ENCODE assay signal across 8 cellular contexts in the genomic region with DNA sequence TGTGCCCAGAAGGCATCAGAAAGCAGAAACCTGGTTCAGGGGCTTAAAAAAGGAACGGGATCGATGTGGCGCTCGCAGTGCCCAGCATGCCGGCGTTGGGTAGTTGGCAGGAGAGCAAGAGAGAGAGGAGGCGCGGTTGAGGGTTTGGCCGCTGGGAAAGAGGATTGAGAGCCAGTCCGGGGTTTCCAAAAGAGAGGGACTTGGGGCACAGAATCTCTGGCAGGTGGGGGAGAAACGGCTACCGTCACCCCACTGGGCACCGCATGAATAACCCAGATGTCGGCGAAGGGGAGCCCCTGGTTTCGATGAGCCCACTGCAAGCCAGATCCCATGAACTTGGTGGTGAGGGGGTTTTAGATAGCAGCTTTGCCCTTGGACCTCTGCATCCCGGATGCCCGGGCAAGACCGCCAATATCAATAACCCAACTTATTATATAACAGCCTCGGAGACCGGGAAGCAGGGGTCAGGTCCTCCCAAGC.
DNase-seq lines count a peak whose midpoint lies in the region; ATAC-seq and TF ChIP-seq lines count a peak whose summit lies in the region.

No MANE protein-coding gene starts in this region.

- no peak for TF ChIP-seq CTCF in OCI-LY7 (conservative IDR thresholded peaks at IDR 0.05; ENCODE audit: low read length)
- TF ChIP-seq CTCF in natural killer cell (IDR thresholded peaks at IDR 0.05) = no peak

- DNase-seq in DMS 273 (lab: John Stamatoyannopoulos, UW; ENCODE audit: unreplicated experiment) (peak; percentile 46), DMS 273 treated with DMSO at 0.1 percent for 48 hours (lab: John Stamatoyannopoulos, UW) (no peak), OCI-LY7 (ENCODE audit: low spot score) (no peak), natural killer cell (peak; percentile 25), NCI-H2196 treated with DMSO at 0.1 percent for 48 hours (lab: John Stamatoyannopoulos, UW; ENCODE audit: unreplicated experiment) (no peak), NCI-H226 (no peak), RKO (ENCODE audit: low spot score) (no peak)
- no peak for DNase-seq in effector memory CD8-positive, alpha-beta T cell

- no peaks in the 10 kb centered on the region for H3K9me2 ChIP-seq in OCI-LY7 (ENCODE audit: insufficient read depth, low read length)

- no TSS peak for BruUV-seq in OCI-LY7 (replicated peaks; lab: Mats Ljungman, UMichigan)

- H3K79me2 ChIP-seq in OCI-LY7 (ENCODE audit: insufficient read depth, low read depth, low read length) = no peaks in the 10 kb centered on the region

- peak overlapping the region; percentile 80 to 86 for H3K27ac Mint-ChIP-seq in effector memory CD8-positive, alpha-beta T cell
- peak overlapping the region; percentile 81 to 92 for H3K27ac Mint-ChIP-seq in natural killer cell

- POLR2A ChIA-PET in OCI-LY7 (lab: Charles Lee) = interaction anchor here (1.0 to 4.0 kb wide), 3 partner anchors 10 to 214 kb away, joined by 3 to 32 read pairs (median 3); a partner anchor contains a TSS

- peaks cover 31% of the 10 kb centered on the region for H3K4me1 ChIP-seq in OCI-LY7 (ENCODE audit: insufficient read depth, low read length, poor library complexity, severe bottlenecking)

- H3K9me3 Mint-ChIP-seq in effector memory CD8-positive, alpha-beta T cell = no peaks in the 10 kb centered on the region
- H3K9me3 Mint-ChIP-seq in natural killer cell = no peaks in the 10 kb centered on the region

- peak overlapping the region; percentile 71 to 92 for H3K4me3 Mint-ChIP-seq in effector memory CD8-positive, alpha-beta T cell
- peak overlapping the region; percentile 89 for H3K4me3 Mint-ChIP-seq in natural killer cell

- peak overlapping the region; percentile 71 for H3K4me3 ChIP-seq in OCI-LY7 (ENCODE audit: low read depth, low read length, poor library complexity, severe bottlenecking)

- no peaks in the 10 kb centered on the region for H3K36me3 ChIP-seq in OCI-LY7 (ENCODE audit: insufficient read depth, low read length)

- H2AFZ ChIP-seq in OCI-LY7 (ENCODE audit: low read length) = peak overlapping the region; percentile 93

- H3K27ac ChIP-seq in OCI-LY7 (ENCODE audit: low read depth, low read length, poor library complexity, severe bottlenecking) = peak overlapping the region; percentile 51

- peaks cover 12% of the 10 kb centered on the region for H3K36me3 Mint-ChIP-seq in effector memory CD8-positive, alpha-beta T cell (ENCODE audit: insufficient read depth)
- no peaks in the 10 kb centered on the region for H3K36me3 Mint-ChIP-seq in natural killer cell

- intact Hi-C loops in OCI-LY7 (cut with micrococcal nuclease; ENCODE audit: unreplicated experiment) = loop anchor here (1.0 to 2.0 kb wide), 4 partner anchors 80 to 417 kb away; no protein-coding TSS in a partner anchor
- intact Hi-C loops in natural killer cell (cut with micrococcal nuclease) = loop anchor here (1.0 to 10.0 kb wide), 4 partner anchors 80 to 435 kb away; a partner anchor contains a TSS

- H3K9me3 ChIP-seq in OCI-LY7 (ENCODE audit: low read length) = no peaks in the 10 kb centered on the region

- no peak for ATAC-seq in effector memory CD8-positive, alpha-beta T cell (replicated peaks)
- ATAC-seq in natural killer cell = no peak

- peaks cover 7% of the 10 kb centered on the region in 2 donors for H3K27me3 Mint-ChIP-seq in effector memory CD8-positive, alpha-beta T cell
- peaks cover 6 to 8% of the 10 kb centered on the region in 2 donors for H3K27me3 Mint-ChIP-seq in natural killer cell (ENCODE audit: low read depth in 2 of 2)

- peaks cover 41 to 44% of the 10 kb centered on the region in 2 donors for H3K4me1 Mint-ChIP-seq in effector memory CD8-positive, alpha-beta T cell (ENCODE audit: low read depth in 2 of 2)
- peaks cover 48 to 55% of the 10 kb centered on the region in 2 donors for H3K4me1 Mint-ChIP-seq in natural killer cell

- H3K4me2 ChIP-seq in OCI-LY7 (ENCODE audit: low read length) = peak overlapping the region; percentile 94

- H4K20me1 ChIP-seq in OCI-LY7 (ENCODE audit: insufficient read depth, low read length) = no peaks in the 10 kb centered on the region

- CTCF ChIA-PET in OCI-LY7 (lab: Charles Lee; ENCODE audit: unreplicated experiment) = no interaction called here

Comparison
In these comparisons a context has a peak if more than half of its experiments do, and no peak if none do; other contexts are left out.
1. DNase-seq: peak in DMS 273 (single experiment) and natural killer cell (single experiment); none in DMS 273 treated with DMSO at 0.1 percent for 48 hours (single experiment), OCI-LY7 (single experiment), effector memory CD8-positive, alpha-beta T cell (0 of 3), NCI-H2196 treated with DMSO at 0.1 percent for 48 hours (single experiment), NCI-H226 (single experiment) and RKO (single experiment).